ENCODE assay signal across 10 cellular contexts in genomic region chr14:61326847-61327246, GRCh38. TPM values are rescaled to one million over a fixed set of nuclear protein-coding genes. Genes with fewer than 3 reads are reported as not detected.
DNase-seq lines count a peak whose midpoint lies in the region.
"Had no signal": no experiment of that assay in that cellular context is flagged by ENCODE, and none has a peak within 500 bp of the region (broad histone marks: within the 10 kb centered on the region; RNA-seq: fewer than 3 reads in every experiment).

No MANE protein-coding gene starts in this region.

- H3K27ac Mint-ChIP-seq in activated naive CD8-positive, alpha-beta T cell treated with anti-CD3 and anti-CD28 coated beads for 36 hours: peak overlapping the region; percentile 92

- H3K9ac ChIP-seq in stomach smooth muscle (ENCODE audit: low read length in 2 of 2): no peak overlapping the region

- peak overlapping the region; percentile 8 for H3K27ac ChIP-seq in stomach smooth muscle (ENCODE audit: low read length)
- H3K27ac ChIP-seq: 22Rv1 had no signal

- no peak overlapping the region for H3K4me3 ChIP-seq in stomach smooth muscle (ENCODE audit: low read length in 2 of 2)

- peaks cover 7 to 8% of the 10 kb centered on the region in 2 donors for H3K27me3 ChIP-seq in stomach smooth muscle (ENCODE audit: control insufficient read depth in 1 of 2, insufficient read depth in 2 of 2, low read length in 2 of 2)

- H3K4me3 Mint-ChIP-seq in activated naive CD8-positive, alpha-beta T cell treated with anti-CD3 and anti-CD28 coated beads for 36 hours: peak overlapping the region; percentile 80

- H3K27me3 Mint-ChIP-seq in activated naive CD8-positive, alpha-beta T cell treated with anti-CD3 and anti-CD28 coated beads for 36 hours: no peaks in the 10 kb centered on the region

- no peaks in the 10 kb centered on the region for H3K9me3 ChIP-seq in stomach smooth muscle (ENCODE audit: control insufficient read depth in 2 of 2, low read length in 2 of 2)

- peaks cover 60% of the 10 kb centered on the region for H3K4me1 Mint-ChIP-seq in activated naive CD8-positive, alpha-beta T cell treated with anti-CD3 and anti-CD28 coated beads for 36 hours

- H3K4me1 ChIP-seq in stomach smooth muscle (ENCODE audit: control insufficient read depth, insufficient read depth, low read length): no peaks in the 10 kb centered on the region

- peaks cover 2% of the 10 kb centered on the region for H3K9me3 Mint-ChIP-seq in activated naive CD8-positive, alpha-beta T cell treated with anti-CD3 and anti-CD28 coated beads for 36 hours

- peaks cover 72% of the 10 kb centered on the region for H3K36me3 Mint-ChIP-seq in activated naive CD8-positive, alpha-beta T cell treated with anti-CD3 and anti-CD28 coated beads for 36 hours

- peak; percentile 53 for DNase-seq in DMS 273 (lab: John Stamatoyannopoulos, UW; ENCODE audit: unreplicated experiment)
- no peak for DNase-seq in DMS 273 treated with DMSO at 0.1 percent for 48 hours (lab: John Stamatoyannopoulos, UW)
- no peak for DNase-seq in activated naive CD8-positive, alpha-beta T cell treated with anti-CD3 and anti-CD28 coated beads for 36 hours
- peak; percentile 42 for DNase-seq in iPS-NIHi11 (ENCODE audit: low spot score)
- DNase-seq in NCI-H1417 (lab: John Stamatoyannopoulos, UW): no peak
- DNase-seq in DMS114 treated with DMSO at 0.1 percent for 48 hours (lab: John Stamatoyannopoulos, UW; ENCODE audit: unreplicated experiment): no peak
- DNase-seq in SHP77 treated with DMSO at 0.1 percent for 48 hours (lab: John Stamatoyannopoulos, UW): no peak
- DNase-seq: hippocampal formation had no signal

- H3K36me3 ChIP-seq in stomach smooth muscle (ENCODE audit: control insufficient read depth in 2 of 2, insufficient read depth in 2 of 2, low read length in 2 of 2): no peaks in the 10 kb centered on the region

RNA-seq across cellular contexts. Expression of gene PRKCH, which starts 5.5 kb away (rescaled TPM):
- 100 to 1,000 TPM; 176 to 177 TPM for total RNA-seq in activated naive CD8-positive, alpha-beta T cell treated with anti-CD3 and anti-CD28 coated beads for 36 hours

RNA-seq across cellular contexts. Expression of gene TMEM30B, which starts 45.7 kb away (rescaled TPM):
- total RNA-seq in activated naive CD8-positive, alpha-beta T cell treated with anti-CD3 and anti-CD28 coated beads for 36 hours: 1 to 10 TPM; 1.8 to 2.0 TPM

Comparison
In these comparisons a context has a peak if more than half of its experiments do, and no peak if none do; other contexts are left out.
1. DNase-seq: peak in DMS 273 (single experiment) and iPS-NIHi11 (single experiment); none in DMS 273 treated with DMSO at 0.1 percent for 48 hours (single experiment), activated naive CD8-positive, alpha-beta T cell treated with anti-CD3 and anti-CD28 coated beads for 36 hours (single experiment), NCI-H1417 (0 of 3), DMS114 treated with DMSO at 0.1 percent for 48 hours (single experiment) and SHP77 treated with DMSO at 0.1 percent for 48 hours (single experiment).